Comparison of ENCODE assay signal across 8 cellular contexts in the genomic region with DNA sequence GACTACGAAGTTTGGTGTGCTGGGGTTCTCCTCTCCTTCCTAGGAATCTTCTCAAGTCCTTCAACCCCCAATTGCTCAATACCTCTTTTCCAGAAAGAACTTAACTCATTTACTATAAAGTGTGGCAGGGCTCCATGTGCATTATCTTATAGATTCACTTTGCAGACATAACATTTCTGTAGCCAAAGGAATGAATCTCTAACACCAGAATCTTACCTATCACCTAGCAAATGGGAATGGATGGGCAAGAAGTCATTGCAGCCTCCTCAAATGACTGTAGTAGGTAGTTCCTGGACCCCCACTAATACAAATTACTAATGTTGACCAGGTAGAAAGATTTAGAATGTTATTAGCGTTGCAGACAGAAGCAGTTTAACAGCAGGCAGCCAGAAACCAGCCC.
"Had no signal": no experiment of that assay in that cellular context is flagged by ENCODE, and none has a peak within 500 bp of the region (broad histone marks: within the 10 kb centered on the region; RNA-seq: fewer than 3 reads in every experiment).

No MANE protein-coding gene starts in this region.

- FAIRE-seq: G401.6, GM12878, GM12891, GM12892, GM18507, GM19239 had no signal

- DNase-seq: GDM1, GF-D8 had no signal

- H3K4me3 ChIP-seq: GM12878 had no signal

- ATAC-seq: GM12878 had no signal
